ENCODE assay signal across 35 cellular contexts in genomic region chrY:19484997-19485396, GRCh38.
"Had no signal": no experiment of that assay in that cellular context is flagged by ENCODE, and none has a peak within 500 bp of the region (broad histone marks: within the 10 kb centered on the region; RNA-seq: fewer than 3 reads in every experiment).

No MANE protein-coding gene starts in this region.

- H3K36me3 ChIP-seq: MG63 had no signal

- H3K4me3 ChIP-seq: MG63 had no signal

- DNase-seq: Karpas-422, Kasumi-1, MG63, MM.1S, MV-4-11, NCI-H1048, NCI-H1092, NCI-H1092 treated with DMSO at 0.1 percent for 48 hours, NCI-H1105, NCI-H1105 treated with DMSO at 0.1 percent for 48 hours, NCI-H1417, NCI-H1417 treated with DMSO at 0.1 percent for 48 hours, NCI-H1436, NCI-H1436 treated with DMSO at 0.1 percent for 48 hours, NCI-H146, NCI-H1694, NCI-H1694 treated with DMSO at 0.1 percent for 48 hours, NCI-H187, NCI-H187 treated with DMSO at 0.1 percent for 48 hours, NCI-H1930, NCI-H2029, NCI-H2029 treated with DMSO at 0.1 percent for 48 hours, NCI-H2081, NCI-H2081 treated with DMSO at 0.1 percent for 48 hours, NCI-H2107, NCI-H2171, NCI-H2171 treated with DMSO at 0.1 percent for 48 hours, NCI-H2227 treated with DMSO at 0.1 percent for 48 hours, NCI-H226, NCI-H345, NCI-H446, NCI-H446 treated with DMSO at 0.1 percent for 48 hours, NCI-H510A, NCI-H510A treated with DMSO at 0.1 percent for 48 hours, NCI-H524 had no signal

- H3K27me3 ChIP-seq: MG63 had no signal

- H3K9me3 ChIP-seq: MG63 had no signal
